21 cellular contexts compared by ENCODE assay signal in the genomic region with DNA sequence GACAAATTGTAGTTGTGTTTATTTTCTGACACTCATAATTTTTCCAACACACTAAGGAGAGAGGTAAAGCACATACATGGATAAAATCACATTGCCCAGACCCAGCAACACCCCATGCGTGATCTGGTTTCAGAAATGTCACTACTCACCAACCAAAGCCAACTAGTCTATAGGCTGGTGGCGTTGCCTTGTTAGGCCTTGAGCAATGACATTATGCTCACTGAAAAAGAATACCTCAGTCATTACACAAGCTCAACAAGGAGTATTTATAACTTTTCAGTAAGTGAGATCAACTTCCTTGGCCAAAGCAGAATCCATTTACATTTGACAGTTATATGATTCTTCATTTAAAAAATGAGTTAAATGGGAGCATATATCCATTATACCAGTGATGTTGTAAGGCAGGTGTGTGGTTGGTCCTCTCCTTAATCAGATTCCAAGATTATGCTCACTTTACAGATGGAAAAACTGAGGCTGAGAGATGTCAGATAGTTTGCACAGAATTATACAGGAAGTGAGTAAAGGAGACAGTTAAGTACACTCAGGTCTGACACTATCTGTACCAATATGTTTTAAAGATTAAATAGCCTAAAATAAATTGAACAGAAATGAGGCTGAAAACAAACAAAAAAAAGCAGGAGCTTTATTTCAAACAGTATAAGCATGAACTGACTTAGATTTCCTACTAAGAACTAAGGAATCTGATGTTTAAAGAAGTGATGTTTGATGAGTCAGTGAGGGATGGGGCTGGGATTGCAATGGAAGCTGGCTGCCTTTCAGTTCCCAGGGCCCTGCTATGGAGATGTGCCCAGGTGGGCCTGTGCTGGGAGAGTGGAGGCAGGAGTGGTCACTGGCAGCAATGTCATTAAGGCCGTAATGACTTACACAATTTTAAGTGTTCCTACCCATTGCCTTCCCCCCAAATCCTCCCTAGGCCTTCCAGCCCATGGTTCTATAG.
DNase-seq lines count a peak whose midpoint lies in the region; ATAC-seq, FAIRE-seq and TF ChIP-seq lines count a peak whose summit lies in the region.
"Had no signal": no experiment of that assay in that cellular context is flagged by ENCODE, and none has a peak within 500 bp of the region (broad histone marks: within the 10 kb centered on the region; RNA-seq: fewer than 3 reads in every experiment).

No MANE protein-coding gene starts in this region.

- CTCF ChIA-PET in activated CD4-positive, alpha-beta T cell treated with anti-CD3 and anti-CD28 coated beads, Interleukin-2, amount 10 ng/mL, durations not matched to agents 7 days and 5 days (lab: Charles Lee), result no interaction called here

- H3K27me3 ChIP-seq in osteoblast (ENCODE audit: insufficient read depth, low read length) (no peaks in the 10 kb centered on the region), small intestine (ENCODE audit: control insufficient read depth in 2 of 2, insufficient read depth in 2 of 2, low read length in 2 of 2) (no peaks in the 10 kb centered on the region)
- H3K27me3 ChIP-seq: suprapubic skin had no signal

- WGBS in small intestine, 3 donors, result 92 to 96% (median 95%) methylated on average over 3 of the region's 3 CpGs

- H3K27me3 Mint-ChIP-seq in activated CD4-positive, alpha-beta T cell treated with anti-CD3 and anti-CD28 coated beads, Interleukin-2, amount 10 ng/mL, durations not matched to agents 7 days and 5 days, result peaks cover 7% of the 10 kb centered on the region

- POLR2A ChIA-PET in activated CD4-positive, alpha-beta T cell treated with anti-CD3 and anti-CD28 coated beads, Interleukin-2, amount 10 ng/mL, durations not matched to agents 7 days and 5 days (lab: Charles Lee), result no interaction called here

- H3K4me3 ChIP-seq in osteoblast (ENCODE audit: insufficient read depth, low read length) (no peak overlapping the region), small intestine (ENCODE audit: low read depth in 1 of 2, low read length in 2 of 2) (no peak overlapping the region)
- H3K4me3 ChIP-seq: HAP-1, SJCRH30, suprapubic skin had no signal

- no peak overlapping the region for H3K4me3 Mint-ChIP-seq in activated CD4-positive, alpha-beta T cell treated with anti-CD3 and anti-CD28 coated beads, Interleukin-2, amount 10 ng/mL, durations not matched to agents 7 days and 5 days
- H3K4me3 Mint-ChIP-seq: activated CD4-positive, alpha-beta T cell treated with anti-CD3 and anti-CD28 coated beads, Interleukin-2, amount 10 ng/mL, durations not matched to agents 24 days and 14 days; activated naive CD8-positive, alpha-beta T cell treated with anti-CD3 and anti-CD28 coated beads, Interleukin-2, amount 10 ng/mL, durations not matched to agents 7 days and 5 days; CD14-positive monocyte had no signal

- no peak for TF ChIP-seq CTCF in osteoblast (IDR thresholded peaks at IDR 0.05; ENCODE audit: extremely low read depth, low read depth, low read length)

- H3K36me3 Mint-ChIP-seq in activated CD4-positive, alpha-beta T cell treated with anti-CD3 and anti-CD28 coated beads, Interleukin-2, amount 10 ng/mL, durations not matched to agents 7 days and 5 days (ENCODE audit: low read depth), result no peaks in the 10 kb centered on the region
- H3K36me3 Mint-ChIP-seq: activated naive CD8-positive, alpha-beta T cell treated with anti-CD3 and anti-CD28 coated beads, Interleukin-2, amount 10 ng/mL, durations not matched to agents 7 days and 5 days; CD14-positive monocyte had no signal

- H3K9me3 Mint-ChIP-seq in activated CD4-positive, alpha-beta T cell treated with anti-CD3 and anti-CD28 coated beads, Interleukin-2, amount 10 ng/mL, durations not matched to agents 7 days and 5 days, result no peaks in the 10 kb centered on the region
- H3K9me3 Mint-ChIP-seq: activated CD4-positive, alpha-beta T cell treated with anti-CD3 and anti-CD28 coated beads, Interleukin-2, amount 10 ng/mL, durations not matched to agents 24 days and 14 days; activated naive CD8-positive, alpha-beta T cell treated with anti-CD3 and anti-CD28 coated beads, Interleukin-2, amount 10 ng/mL, durations not matched to agents 7 days and 5 days had no signal

- H2AFZ ChIP-seq in osteoblast (ENCODE audit: low read length), result no peak overlapping the region

- H4K20me1 ChIP-seq in osteoblast (ENCODE audit: insufficient read depth, low read length), result no peaks in the 10 kb centered on the region

- H3K4me2 ChIP-seq in osteoblast (ENCODE audit: insufficient read depth, low read length), result no peak overlapping the region
- H3K4me2 ChIP-seq: KMS-11 had no signal

- H3K4me1 ChIP-seq in osteoblast (ENCODE audit: insufficient read depth, low read length), result peaks cover 8% of the 10 kb centered on the region
- H3K4me1 ChIP-seq in small intestine (ENCODE audit: control insufficient read depth in 2 of 2, insufficient read depth in 1 of 2, low read depth in 1 of 2, low read length in 1 of 2), result no peaks in the 10 kb centered on the region
- H3K4me1 ChIP-seq: SJCRH30, suprapubic skin had no signal

- H3K27ac ChIP-seq in osteoblast (ENCODE audit: low read depth, low read length) (no peak overlapping the region), small intestine (ENCODE audit: low read depth in 1 of 2, low read length in 1 of 2) (no peak overlapping the region)
- H3K27ac ChIP-seq: KMS-11, SJCRH30, suprapubic skin had no signal

- H3K9me3 ChIP-seq in osteoblast (ENCODE audit: low read depth, low read length), result no peaks in the 10 kb centered on the region
- no peaks in the 10 kb centered on the region for H3K9me3 ChIP-seq in small intestine (ENCODE audit: control insufficient read depth, low read depth)
- H3K9me3 ChIP-seq: HAP-1, SJCRH30, suprapubic skin had no signal

- no peaks in the 10 kb centered on the region for H3K4me1 Mint-ChIP-seq in activated CD4-positive, alpha-beta T cell treated with anti-CD3 and anti-CD28 coated beads, Interleukin-2, amount 10 ng/mL, durations not matched to agents 7 days and 5 days
- H3K4me1 Mint-ChIP-seq: activated CD4-positive, alpha-beta T cell treated with anti-CD3 and anti-CD28 coated beads, Interleukin-2, amount 10 ng/mL, durations not matched to agents 24 days and 14 days; activated naive CD8-positive, alpha-beta T cell treated with anti-CD3 and anti-CD28 coated beads, Interleukin-2, amount 10 ng/mL, durations not matched to agents 7 days and 5 days; CD14-positive monocyte had no signal

- no peak for FAIRE-seq in small intestine (lab: Jason Lieb, UNC)
- FAIRE-seq: islet of Langerhans had no signal

- H3K79me2 ChIP-seq in osteoblast (ENCODE audit: insufficient read depth, low read length), result no peaks in the 10 kb centered on the region

- ATAC-seq in esophagus mucosa, result peak; percentile 33
- ATAC-seq in HG02870 (IDR thresholded peaks at IDR 0.05; ENCODE audit: unreplicated experiment), result no peak

- DNase-seq in ELR (ENCODE audit: low read depth) (peak; percentile 51), RKO (ENCODE audit: low spot score) (peak; percentile 14), osteoblast (ENCODE audit: insufficient read length, low spot score, missing footprints) (peak; percentile 86), activated gamma-delta T cell (lab: John Stamatoyannopoulos, UW) (no peak), small intestine (no peak)
- no peak for DNase-seq in activated CD4-positive, alpha-beta T cell treated with anti-CD3 and anti-CD28 coated beads, Interleukin-2, amount 10 ng/mL, durations not matched to agents 7 days and 5 days
- DNase-seq: activated CD4-positive, alpha-beta T cell treated with anti-CD3 and anti-CD28 coated beads, Interleukin-2, amount 10 ng/mL, durations not matched to agents 24 days and 14 days; activated naive CD8-positive, alpha-beta T cell treated with anti-CD3 and anti-CD28 coated beads, Interleukin-2, amount 10 ng/mL, durations not matched to agents 7 days and 5 days; activated T-cell treated with anti-CD3 and anti-CD28 coated beads for 4 hours; glutamatergic neuron; NCI-H1436; NCI-H345; SJCRH30; T-helper 9 cell had no signal

- H3K36me3 ChIP-seq in osteoblast (ENCODE audit: insufficient read depth, low read length), result no peaks in the 10 kb centered on the region
- H3K36me3 ChIP-seq in small intestine (ENCODE audit: control insufficient read depth in 2 of 2, insufficient read depth in 2 of 2, low read length in 2 of 2), result no peaks in the 10 kb centered on the region
- H3K36me3 ChIP-seq: HAP-1, SJCRH30 had no signal

- no peak overlapping the region for H3K27ac Mint-ChIP-seq in activated CD4-positive, alpha-beta T cell treated with anti-CD3 and anti-CD28 coated beads, Interleukin-2, amount 10 ng/mL, durations not matched to agents 7 days and 5 days
- H3K27ac Mint-ChIP-seq: activated CD4-positive, alpha-beta T cell treated with anti-CD3 and anti-CD28 coated beads, Interleukin-2, amount 10 ng/mL, durations not matched to agents 24 days and 14 days; activated naive CD8-positive, alpha-beta T cell treated with anti-CD3 and anti-CD28 coated beads, Interleukin-2, amount 10 ng/mL, durations not matched to agents 7 days and 5 days; CD14-positive monocyte had no signal

Comparison
In these comparisons a context has a peak if more than half of its experiments do, and no peak if none do; other contexts are left out.
1. DNase-seq: peak in ELR (single experiment), RKO (single experiment) and osteoblast (single experiment); none in activated gamma-delta T cell (single experiment), activated CD4-positive, alpha-beta T cell treated with anti-CD3 and anti-CD28 coated beads, Interleukin-2, amount 10 ng/mL, durations not matched to agents 7 days and 5 days (single experiment) and small intestine (single experiment).